8 cellular contexts compared by ENCODE assay signal in the genomic region with DNA sequence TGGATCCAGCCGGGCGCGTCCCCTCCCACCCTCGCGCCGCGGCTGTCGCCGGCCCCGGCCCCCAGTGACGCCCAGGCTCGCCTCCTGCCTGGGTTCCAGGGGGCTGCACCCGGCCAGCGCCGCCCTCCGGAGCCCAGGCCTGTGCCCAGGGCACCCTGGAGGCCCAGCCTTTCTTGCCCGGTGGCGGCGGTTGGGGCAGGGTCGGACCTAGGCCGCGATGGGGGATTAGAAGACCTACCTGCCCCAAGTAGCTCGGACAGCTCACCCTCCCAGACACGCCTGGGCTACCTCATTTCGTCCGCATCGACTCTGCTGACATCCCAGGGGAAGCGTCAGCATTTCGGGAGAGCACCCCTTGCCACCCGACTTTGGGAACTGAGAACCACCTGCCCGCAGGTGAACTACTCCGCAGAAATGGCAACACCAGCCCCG. TPM values are rescaled to one million over a fixed set of nuclear protein-coding genes. Genes with fewer than 3 reads are reported as not detected.
DNase-seq lines count a peak whose midpoint lies in the region; ATAC-seq and TF ChIP-seq lines count a peak whose summit lies in the region.

No MANE protein-coding gene starts in this region.

- no peaks in the 10 kb centered on the region for H3K79me2 ChIP-seq in HCT116 (ENCODE audit: insufficient read depth, low read length)
- peaks cover 35% of the 10 kb centered on the region for H3K79me2 ChIP-seq in hepatocyte

- H4K20me1 ChIP-seq in HCT116 (ENCODE audit: insufficient read depth) (no peaks in the 10 kb centered on the region), hepatocyte (ENCODE audit: insufficient read depth, poor library complexity, severe bottlenecking) (peaks cover 6% of the 10 kb centered on the region)

- peaks cover 30% of the 10 kb centered on the region for H3K4me1 Mint-ChIP-seq in activated CD8-positive, alpha-beta T cell treated with anti-CD3 and anti-CD28 coated beads for 36 hours (ENCODE audit: low read depth)

- H3K4me3 Mint-ChIP-seq in activated CD8-positive, alpha-beta T cell treated with anti-CD3 and anti-CD28 coated beads for 36 hours = peak overlapping the region; percentile 60

- H3K4me1 ChIP-seq in HCT116 (ENCODE audit: control insufficient read depth in 1 of 2, insufficient read depth in 2 of 2, low read length in 2 of 2) = peaks cover 13 to 21% of the 10 kb centered on the region in 2 experiments
- no peaks in the 10 kb centered on the region for H3K4me1 ChIP-seq in hepatocyte (ENCODE audit: insufficient read depth)

- 61% methylated on average over 18 of the region's 33 CpGs for WGBS in hepatocyte (ENCODE audit: low lambda C conversion rate, missing lambda C conversion rate)

- H3K36me3 ChIP-seq in HCT116 (ENCODE audit: control insufficient read depth in 1 of 2, insufficient read depth in 2 of 2, low read length in 2 of 2) = no peaks in the 10 kb centered on the region
- no peaks in the 10 kb centered on the region for H3K36me3 ChIP-seq in hepatocyte (replicated peaks; ENCODE audit: insufficient read depth, low read depth)

- H3K4me3 ChIP-seq in HCT116 (replicated peaks in 1 of 2; ENCODE audit: low read depth in 1 of 2, low read length in 2 of 2) = peak overlapping the region in 1 of 2 experiments; percentile 34; a peak in 1 of 4 replicates
- H3K4me3 ChIP-seq in hepatocyte = peak overlapping the region; percentile 66
- H3K4me3 ChIP-seq in skin epidermis = peak overlapping the region; percentile 53 to 83 (median 70)

- peaks cover 32% of the 10 kb centered on the region for H3K36me3 Mint-ChIP-seq in activated CD8-positive, alpha-beta T cell treated with anti-CD3 and anti-CD28 coated beads for 36 hours (ENCODE audit: low read depth)

- BruUV-seq in HCT116 (replicated peaks; lab: Mats Ljungman, UMichigan) = no TSS peak

- no peak overlapping the region for H2AFZ ChIP-seq in HCT116 (ENCODE audit: low read depth, low read length, poor library complexity, severe bottlenecking)
- peak overlapping the region; percentile 94 for H2AFZ ChIP-seq in hepatocyte

- H3K4me2 ChIP-seq in HCT116 (ENCODE audit: low read length) = peak overlapping the region; percentile 56
- peak overlapping the region; percentile 97 for H3K4me2 ChIP-seq in hepatocyte

- POLR2A ChIA-PET in HCT116 (lab: Charles Lee) = interaction anchor here (0.7 to 2.2 kb wide), 3 partner anchors 129 to 524 kb away, joined by 3 to 9 read pairs (median 4); no protein-coding TSS in a partner anchor
- POLR2A ChIA-PET in activated CD8-positive, alpha-beta T cell treated with anti-CD3 and anti-CD28 coated beads for 36 hours (lab: Charles Lee) = interaction anchor here (0.6 to 3.0 kb wide), 11 partner anchors 9 to 360 kb away, joined by 3 to 39 read pairs (median 3); no protein-coding TSS in a partner anchor

- no peaks in the 10 kb centered on the region for H3K9me3 Mint-ChIP-seq in activated CD8-positive, alpha-beta T cell treated with anti-CD3 and anti-CD28 coated beads for 36 hours

- H3K9ac ChIP-seq in HCT116 (ENCODE audit: low read length) = no peak overlapping the region; the same call in 1 of the 2 replicates

- peak overlapping the region; percentile 55 for H3K27ac Mint-ChIP-seq in activated CD8-positive, alpha-beta T cell treated with anti-CD3 and anti-CD28 coated beads for 36 hours

- H3K27me3 ChIP-seq in HCT116 (ENCODE audit: insufficient read depth, low read length) (no peaks in the 10 kb centered on the region), hepatocyte (no peaks in the 10 kb centered on the region)

- CTCF ChIA-PET in HCT116 (lab: Charles Lee) = interaction anchor here (0.5 to 2.0 kb wide), 5 partner anchors 206 to 1194 kb away, joined by 3 to 6 read pairs (median 3); no protein-coding TSS in a partner anchor
- CTCF ChIA-PET in activated CD8-positive, alpha-beta T cell treated with anti-CD3 and anti-CD28 coated beads for 36 hours (lab: Charles Lee) = interaction anchor here (0.8 to 4.5 kb wide), 18 partner anchors 14 to 640 kb away, joined by 3 to 23 read pairs (median 4); no protein-coding TSS in a partner anchor

- ATAC-seq in HCT116 (no peak), HG03442 (IDR thresholded peaks at IDR 0.05; ENCODE audit: unreplicated experiment) (no peak)
- no peak for ATAC-seq in activated CD8-positive, alpha-beta T cell treated with anti-CD3 and anti-CD28 coated beads for 36 hours

- RAD21 ChIA-PET in HCT116 (lab: Charles Lee; ENCODE audit: low non-redundant PET in 1 of 2, low total read pairs in 2 of 2, uncharacterized antibody in 2 of 2, unreplicated experiment in 2 of 2) = interaction anchor here in 1 of 2 experiments (0.6 to 1.5 kb wide), 2 partner anchors 126 to 362 kb away, joined by 3 read pairs; no protein-coding TSS in a partner anchor

- intact Hi-C loops in HCT116 (cut with micrococcal nuclease) = no loop called here
- intact Hi-C loops in activated CD8-positive, alpha-beta T cell treated with anti-CD3 and anti-CD28 coated beads for 36 hours (cut with micrococcal nuclease) = loop anchor here (10.0 kb wide), 1 partner anchor 73 kb away; no protein-coding TSS in a partner anchor

- H3K27ac ChIP-seq in HCT116 (ENCODE audit: low read depth, low read length) = peak overlapping the region; percentile 28; the same call in 1 of the 2 replicates
- no peak overlapping the region for H3K27ac ChIP-seq in hepatocyte
- H3K27ac ChIP-seq in skin epidermis = peak overlapping the region; percentile 42 to 98 (median 86)

- no peak for TF ChIP-seq RAD21 in HCT116 (IDR thresholded peaks at IDR 0.05; ENCODE audit: low read depth)

- no peak for TF ChIP-seq CTCF in HCT116 (IDR thresholded peaks at IDR 0.05 in 2 of 3, conservative IDR thresholded peaks at IDR 0.05 in 1 of 3; ENCODE audit: borderline replicate concordance in 1 of 3, insufficient read depth in 1 of 3, low read depth in 2 of 3, low read length in 2 of 3)
- TF ChIP-seq CTCF in activated CD8-positive, alpha-beta T cell treated with anti-CD3 and anti-CD28 coated beads for 36 hours (IDR thresholded peaks at IDR 0.05) = no peak
- no peak for TF ChIP-seq CTCF in hepatocyte (IDR thresholded peaks at IDR 0.05; ENCODE audit: poor library complexity)

- H3K9me3 ChIP-seq in HCT116 (ENCODE audit: control insufficient read depth in 1 of 2, insufficient read depth in 1 of 2, low read depth in 1 of 2, low read length in 2 of 2) = no peaks in the 10 kb centered on the region
- H3K9me3 ChIP-seq in hepatocyte (ENCODE audit: low read depth) = no peaks in the 10 kb centered on the region

- H3K9me2 ChIP-seq in HCT116 (ENCODE audit: insufficient read depth) (no peaks in the 10 kb centered on the region), hepatocyte (replicated peaks; ENCODE audit: insufficient read depth) (no peaks in the 10 kb centered on the region)

- no peak for TF ChIP-seq POLR2A in HCT116 (IDR thresholded peaks at IDR 0.05; ENCODE audit: borderline replicate concordance, extremely low read depth, insufficient read depth, insufficient read length)

- H3K27me3 Mint-ChIP-seq in activated CD8-positive, alpha-beta T cell treated with anti-CD3 and anti-CD28 coated beads for 36 hours = no peaks in the 10 kb centered on the region

- DNase-seq in HCT116 (ENCODE audit: low read depth, low spot score) = no peak
- DNase-seq in activated CD8-positive, alpha-beta T cell treated with anti-CD3 and anti-CD28 coated beads for 36 hours = no peak
- no peak for DNase-seq in hepatocyte (ENCODE audit: low spot score)
- no peak for DNase-seq in NCI-H187 treated with DMSO at 0.1 percent for 48 hours (lab: John Stamatoyannopoulos, UW)
- no peak for DNase-seq in occipital lobe (lab: John Stamatoyannopoulos, UW)
- no peak for DNase-seq in NCI-H1930 (lab: John Stamatoyannopoulos, UW)

TF ChIP-seq in HCT116, 20 proteins besides CTCF, POLR2A, EP300 and RAD21 (continues in another document):
- TF ChIP-seq, protein P1, sequence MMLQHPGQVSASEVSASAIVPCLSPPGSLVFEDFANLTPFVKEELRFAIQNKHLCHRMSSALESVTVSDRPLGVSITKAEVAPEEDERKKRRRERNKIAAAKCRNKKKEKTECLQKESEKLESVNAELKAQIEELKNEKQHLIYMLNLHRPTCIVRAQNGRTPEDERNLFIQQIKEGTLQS (IDR thresholded peaks at IDR 0.05) = no peak
- no peak for TF ChIP-seq TCF7L2 (IDR thresholded peaks at IDR 0.05; ENCODE audit: borderline replicate concordance, extremely low read depth, insufficient read depth, insufficient read length)
- TF ChIP-seq, protein P2, sequence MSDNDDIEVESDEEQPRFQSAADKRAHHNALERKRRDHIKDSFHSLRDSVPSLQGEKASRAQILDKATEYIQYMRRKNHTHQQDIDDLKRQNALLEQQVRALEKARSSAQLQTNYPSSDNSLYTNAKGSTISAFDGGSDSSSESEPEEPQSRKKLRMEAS (IDR thresholded peaks at IDR 0.05) = no peak
- no peak for TF ChIP-seq JUND (IDR thresholded peaks at IDR 0.05)
- no peak for TF ChIP-seq CEBPB (IDR thresholded peaks at IDR 0.05; ENCODE audit: low read depth)
- no peak for TF ChIP-seq SRF (IDR thresholded peaks at IDR 0.05; ENCODE audit: low read depth)
- TF ChIP-seq YY1 (IDR thresholded peaks at IDR 0.05; ENCODE audit: extremely low read depth, insufficient replicate concordance, low read depth, low read length) = no peak
- TF ChIP-seq EGR1 (IDR thresholded peaks at IDR 0.05; ENCODE audit: low read depth) = no peak
- no peak for TF ChIP-seq EZH2phosphoT487 (IDR thresholded peaks at IDR 0.05; ENCODE audit: borderline replicate concordance)
- TF ChIP-seq CBX3 (IDR thresholded peaks at IDR 0.05; ENCODE audit: low read depth) = no peak
- no peak for TF ChIP-seq SIN3A (IDR thresholded peaks at IDR 0.05; ENCODE audit: low read depth)
- TF ChIP-seq ELF1 (IDR thresholded peaks at IDR 0.05; ENCODE audit: borderline replicate concordance, low read depth) = no peak
- TF ChIP-seq ZNF274 (IDR thresholded peaks at IDR 0.05; ENCODE audit: low read depth, low read length) = no peak
- TF ChIP-seq FOSL1 (IDR thresholded peaks at IDR 0.05; ENCODE audit: low read depth) = no peak
- no peak for TF ChIP-seq POLR2AphosphoS5 (IDR thresholded peaks at IDR 0.05; ENCODE audit: low read depth, low read length)

RNA-seq across cellular contexts. Expression of a gene that starts 0.7 kb away (rescaled TPM):
- total RNA-seq in HCT116 (2021; ENCODE audit: unreplicated experiment) (4.1 TPM), hepatocyte (14.6 and 15.9 TPM in 2 replicates), occipital lobe (50.2 TPM)
- 3.2 and 3.4 TPM in 2 replicates for polyA plus RNA-seq in HCT116 (2012)
- 10 to 100 TPM; 44.8 to 45.1 TPM for total RNA-seq in activated CD8-positive, alpha-beta T cell treated with anti-CD3 and anti-CD28 coated beads for 36 hours
- polyA plus RNA-seq in hepatocyte = 30.0 and 40.3 TPM in 2 replicates
